10 cellular contexts compared by ENCODE assay signal in the genomic region with DNA sequence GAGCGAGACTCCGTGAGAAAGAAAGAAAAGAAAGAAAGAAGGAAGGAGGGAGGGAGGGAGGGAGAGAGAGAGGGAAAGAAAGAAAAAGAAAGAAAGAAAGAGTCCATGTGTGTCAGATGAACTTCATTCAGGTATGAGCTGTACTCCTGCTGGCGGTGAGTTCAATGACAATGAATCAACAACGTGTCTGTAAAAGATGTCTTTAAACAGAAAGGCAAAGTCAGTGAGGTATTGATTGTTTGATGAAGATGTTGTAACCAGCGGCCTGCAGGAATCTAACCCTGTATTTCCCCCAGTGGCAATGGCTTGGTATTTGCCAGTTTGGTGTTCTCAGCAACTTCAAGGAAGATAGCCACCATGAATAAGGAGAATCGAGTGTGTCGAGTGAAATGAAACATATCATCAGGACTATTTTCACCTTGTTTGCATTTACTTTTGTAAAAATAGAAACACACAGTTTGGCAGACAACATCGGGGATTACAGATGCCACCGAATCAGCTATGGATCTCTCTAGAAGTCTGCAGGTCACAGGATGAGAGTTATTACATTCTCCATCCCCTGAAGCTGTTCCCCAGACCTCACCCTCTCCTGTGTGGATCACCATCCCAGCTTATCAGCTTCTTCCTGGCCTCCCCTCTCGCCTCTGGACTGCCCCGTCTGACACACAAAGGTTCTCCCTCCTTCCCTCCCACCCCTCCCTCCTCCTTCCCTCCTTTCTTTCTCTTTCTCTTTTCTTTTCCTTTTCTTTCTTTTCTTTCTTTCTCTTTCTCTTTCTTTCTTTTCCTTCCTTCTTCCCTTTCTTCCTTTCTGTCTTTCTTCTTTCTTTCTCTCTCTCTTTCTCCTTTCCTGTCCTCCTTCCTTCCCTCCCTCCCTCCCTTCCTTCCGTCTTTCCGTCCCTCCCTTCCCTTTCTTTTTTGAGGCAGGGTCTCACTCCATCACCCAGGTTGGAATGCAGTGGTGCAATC. TPM values are rescaled to one million over a fixed set of nuclear protein-coding genes. Genes with fewer than 3 reads are reported as not detected.
DNase-seq lines count a peak whose midpoint lies in the region; ATAC-seq and TF ChIP-seq lines count a peak whose summit lies in the region.
"Had no signal": no experiment of that assay in that cellular context is flagged by ENCODE, and none has a peak within 500 bp of the region (broad histone marks: within the 10 kb centered on the region; RNA-seq: fewer than 3 reads in every experiment).

No MANE protein-coding gene starts in this region.

- intact Hi-C loops in gastrocnemius medialis (cut with DNase I; ENCODE audit: low total_unique reads) = no loop called here

- ATAC-seq in gastrocnemius medialis = no peak

- H3K9me3 ChIP-seq in SJSA1 (replicated peaks) (no peaks in the 10 kb centered on the region), gastrocnemius medialis (no peaks in the 10 kb centered on the region)
- H3K9me3 ChIP-seq in effector memory CD4-positive, alpha-beta T cell (ENCODE audit: control insufficient read depth, low read length) = no peaks in the 10 kb centered on the region
- H3K9me3 ChIP-seq: prostate gland had no signal

- H3K27ac ChIP-seq in SJSA1 = peak overlapping the region; percentile 69
- peak overlapping the region in 3 of 4 donors; percentile 66 to 88 (median 68) for H3K27ac ChIP-seq in gastrocnemius medialis
- H3K27ac ChIP-seq in effector memory CD4-positive, alpha-beta T cell (ENCODE audit: insufficient read depth, low read length, poor library complexity, severe bottlenecking) = no peak overlapping the region
- H3K27ac ChIP-seq: prostate gland had no signal

- DNase-seq in SJSA1 (ENCODE audit: low read depth in 1 of 2, low spot score in 2 of 2) (peak in 1 of 2 experiments; percentile 24), gastrocnemius medialis (no peak), DMS79 (lab: John Stamatoyannopoulos, UW) (no peak)
- no peak for DNase-seq in effector memory CD4-positive, alpha-beta T cell
- DNase-seq: NCI-H2171 treated with DMSO at 0.1 percent for 48 hours; stimulated activated CD4-positive, alpha-beta T cell treated with anti-CD3 and anti-CD28 coated beads, Interleukin-4, amount 100 ng/mL, for 4 hours; T1000 had no signal

- H3K4me1 ChIP-seq in SJSA1 (replicated peaks) = peaks cover 35% of the 10 kb centered on the region
- peaks cover 52 to 57% of the 10 kb centered on the region in 2 donors for H3K4me1 ChIP-seq in gastrocnemius medialis
- H3K4me1 ChIP-seq in effector memory CD4-positive, alpha-beta T cell (ENCODE audit: control insufficient read depth, insufficient read depth, low read length, poor library complexity, severe bottlenecking) = no peaks in the 10 kb centered on the region
- H3K4me1 ChIP-seq: prostate gland had no signal

- no peak for TF ChIP-seq CTCF in gastrocnemius medialis (IDR thresholded peaks at IDR 0.05 in 4 of 5, conservative IDR thresholded peaks at IDR 0.05 in 1 of 5)

- no peaks in the 10 kb centered on the region for H3K27me3 ChIP-seq in SJSA1 (replicated peaks)
- H3K27me3 ChIP-seq in gastrocnemius medialis = no peaks in the 10 kb centered on the region
- H3K27me3 ChIP-seq in effector memory CD4-positive, alpha-beta T cell (replicated peaks; ENCODE audit: control insufficient read depth, insufficient read depth, low read length, poor library complexity, severe bottlenecking) = no peaks in the 10 kb centered on the region

- TF ChIP-seq POLR2A in gastrocnemius medialis (IDR thresholded peaks at IDR 0.05) = no peak

- in situ Hi-C loops in gastrocnemius medialis (cut with MboI; ENCODE audit: low sequenced_read_pairs in 4 of 4) = no loop called here

- H3K36me3 ChIP-seq in SJSA1 (no peaks in the 10 kb centered on the region), gastrocnemius medialis (no peaks in the 10 kb centered on the region)
- no peaks in the 10 kb centered on the region for H3K36me3 ChIP-seq in effector memory CD4-positive, alpha-beta T cell (ENCODE audit: control insufficient read depth, insufficient read depth, low read length)
- H3K36me3 ChIP-seq: prostate gland had no signal

- H3K4me3 ChIP-seq in SJSA1 (no peak overlapping the region), gastrocnemius medialis (no peak overlapping the region)
- H3K4me3 ChIP-seq in effector memory CD4-positive, alpha-beta T cell (ENCODE audit: insufficient read depth, low read depth, low read length, poor library complexity, severe bottlenecking) = no peak overlapping the region
- H3K4me3 ChIP-seq: prostate gland had no signal

RNA-seq across cellular contexts. Expression of gene SBK3, which starts 8.2 kb away (rescaled TPM):
- total RNA-seq in SJSA1 (2014; rRNA removed; shearing (Covaris generic)) = 0.32 TPM in 1 of 2 replicates, not detected in the other
- 10 to 100 TPM in 1 of 4 donors, 1 to 10 TPM in 3; 3.1 to 24.1 (median 6.8) TPM for total RNA-seq in gastrocnemius medialis
- total RNA-seq: subcutaneous adipose tissue had no signal

RNA-seq across cellular contexts. Expression of gene SBK2, which starts 16.6 kb away (rescaled TPM):
- total RNA-seq in SJSA1 (2014; rRNA removed; shearing (Covaris generic)) = not detected in 2 replicates
- 1 to 10 TPM in 3 of 4 donors, not detected in 1; 1.5 to 3.0 (median 1.6) TPM for total RNA-seq in gastrocnemius medialis
- total RNA-seq: lung microvascular endothelial cell, prostate gland, subcutaneous adipose tissue had no signal

RNA-seq across cellular contexts. Expression of gene ZNF579, which starts 27.1 kb away (rescaled TPM):
- 7.2 and 12.7 TPM in 2 replicates for total RNA-seq in SJSA1 (2014; rRNA removed; shearing (Covaris generic))
- 10 to 100 TPM; 15.0 to 19.3 (median 16.8) TPM for total RNA-seq in gastrocnemius medialis

RNA-seq across cellular contexts. Expression of gene FIZ1, which starts 45.8 kb away (rescaled TPM):
- 2.4 and 5.4 TPM in 2 replicates for total RNA-seq in SJSA1 (2014; rRNA removed; shearing (Covaris generic))
- total RNA-seq in gastrocnemius medialis = 10 to 100 TPM in 1 of 4 donors, 1 to 10 TPM in 3; 6.8 to 11.2 (median 7.4) TPM

RNA-seq across cellular contexts. Expression of gene ZNF524, which starts 46.6 kb away (rescaled TPM):
- 3.8 and 15.5 TPM in 2 replicates for total RNA-seq in SJSA1 (2014; rRNA removed; shearing (Covaris generic))
- 10 to 100 TPM; 35.6 to 61.7 (median 47.0) TPM for total RNA-seq in gastrocnemius medialis
